In the genomic region with DNA sequence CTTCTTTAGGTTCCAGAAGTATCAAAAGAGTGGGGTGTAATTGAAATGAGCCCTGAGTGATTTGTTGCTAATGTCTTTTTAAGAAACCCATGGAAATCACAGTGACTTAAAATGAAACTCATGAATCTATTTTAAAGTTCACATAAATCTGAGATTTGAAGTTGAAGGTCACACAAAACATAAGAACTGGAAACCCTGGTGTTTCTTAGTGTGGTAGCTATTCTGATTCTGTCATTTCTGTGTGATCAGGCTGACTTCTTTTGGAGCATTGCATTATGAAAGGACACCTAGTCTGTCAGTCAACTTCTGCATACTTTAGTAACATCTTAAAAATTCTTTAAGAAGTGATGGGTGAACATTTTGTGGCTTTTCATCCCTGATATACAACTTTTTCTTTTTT, we compare ENCODE assay signal across 17 cellular contexts.
A peak's percentile ranks its signal among the peaks of the same experiment; 100 is the strongest.
DNase-seq lines count a peak whose midpoint lies in the region; ATAC-seq and TF ChIP-seq lines count a peak whose summit lies in the region.
"Had no signal": no experiment of that assay in that cellular context is flagged by ENCODE, and none has a peak within 500 bp of the region (broad histone marks: within the 10 kb centered on the region; RNA-seq: fewer than 3 reads in every experiment).

No MANE protein-coding gene starts in this region.

- H3K27me3 Mint-ChIP-seq in activated naive CD8-positive, alpha-beta T cell treated with anti-CD3 and anti-CD28 coated beads, Interleukin-2, amount 50 U/mL, for 24 hours: peaks cover 2% of the 10 kb centered on the region
- no peaks in the 10 kb centered on the region for H3K27me3 Mint-ChIP-seq in activated naive CD8-positive, alpha-beta T cell treated with anti-CD3 and anti-CD28 coated beads for 36 hours
- H3K27me3 Mint-ChIP-seq in stimulated activated memory B cell treated with anti-CD40 and anti-IgM and Interleukin-4, amounts not matched to agents 10 μg/mL and 1 μg/mL and 100 μg/mL, for 72 hours: no peaks in the 10 kb centered on the region

- no peaks in the 10 kb centered on the region for H3K9me3 ChIP-seq in lower lobe of right lung

- no peak for DNase-seq in activated naive CD8-positive, alpha-beta T cell treated with anti-CD3 and anti-CD28 coated beads, Interleukin-2, amount 50 U/mL, for 24 hours
- no peak for DNase-seq in activated naive CD8-positive, alpha-beta T cell treated with anti-CD3 and anti-CD28 coated beads for 36 hours
- no peak for DNase-seq in SIG-M5 treated with dmso at 0.1 percent for 504 hours (lab: John Stamatoyannopoulos, UW; ENCODE audit: unreplicated experiment)
- no peak for DNase-seq in lower lobe of right lung
- DNase-seq in activated CD8-positive, alpha-beta memory T cell treated with anti-CD3 and anti-CD28 coated beads for 24 hours: no peak
- DNase-seq: HCEC 1CT, IMR-90, Kasumi-1, NCI-H1417, NCI-H1930, NCI-H2171, OCI-M1 had no signal

- intact Hi-C loops in lower lobe of right lung (cut with DNase I): no loop called here

- H3K36me3 Mint-ChIP-seq in activated naive CD8-positive, alpha-beta T cell treated with anti-CD3 and anti-CD28 coated beads, Interleukin-2, amount 50 U/mL, for 24 hours (ENCODE audit: low read depth): no peaks in the 10 kb centered on the region
- no peaks in the 10 kb centered on the region for H3K36me3 Mint-ChIP-seq in activated naive CD8-positive, alpha-beta T cell treated with anti-CD3 and anti-CD28 coated beads for 36 hours
- no peaks in the 10 kb centered on the region for H3K36me3 Mint-ChIP-seq in stimulated activated memory B cell treated with anti-CD40 and anti-IgM and Interleukin-4, amounts not matched to agents 10 μg/mL and 1 μg/mL and 100 μg/mL, for 72 hours

- no peak overlapping the region for H3K4me3 Mint-ChIP-seq in activated naive CD8-positive, alpha-beta T cell treated with anti-CD3 and anti-CD28 coated beads, Interleukin-2, amount 50 U/mL, for 24 hours
- no peak overlapping the region for H3K4me3 Mint-ChIP-seq in activated naive CD8-positive, alpha-beta T cell treated with anti-CD3 and anti-CD28 coated beads for 36 hours
- H3K4me3 Mint-ChIP-seq in stimulated activated memory B cell treated with anti-CD40 and anti-IgM and Interleukin-4, amounts not matched to agents 10 μg/mL and 1 μg/mL and 100 μg/mL, for 72 hours: peak overlapping the region; percentile 26

- H3K4me1 Mint-ChIP-seq in activated naive CD8-positive, alpha-beta T cell treated with anti-CD3 and anti-CD28 coated beads, Interleukin-2, amount 50 U/mL, for 24 hours: peaks cover 11% of the 10 kb centered on the region
- peaks cover 2% of the 10 kb centered on the region for H3K4me1 Mint-ChIP-seq in activated naive CD8-positive, alpha-beta T cell treated with anti-CD3 and anti-CD28 coated beads for 36 hours
- peaks cover 43% of the 10 kb centered on the region for H3K4me1 Mint-ChIP-seq in stimulated activated memory B cell treated with anti-CD40 and anti-IgM and Interleukin-4, amounts not matched to agents 10 μg/mL and 1 μg/mL and 100 μg/mL, for 72 hours

- no peaks in the 10 kb centered on the region for H3K27me3 ChIP-seq in lower lobe of right lung (ENCODE audit: low read depth)
- H3K27me3 ChIP-seq: BLaER1 treated with 17β-estradiol and CSF1 and Interleukin-3, amounts not matched to agents 10 nM and 100 nM had no signal

- no peak overlapping the region for H3K27ac ChIP-seq in lower lobe of right lung
- H3K27ac ChIP-seq: BLaER1 treated with 17β-estradiol and CSF1 and Interleukin-3, amounts not matched to agents 10 nM and 100 nM; RWPE1 had no signal

- no peak overlapping the region for H3K4me3 ChIP-seq in lower lobe of right lung
- H3K4me3 ChIP-seq: BLaER1 treated with 17β-estradiol and CSF1 and Interleukin-3, amounts not matched to agents 10 nM and 100 nM had no signal

- no peaks in the 10 kb centered on the region for H3K36me3 ChIP-seq in lower lobe of right lung
- H3K36me3 ChIP-seq: BLaER1 treated with 17β-estradiol and CSF1 and Interleukin-3, amounts not matched to agents 10 nM and 100 nM had no signal

- H3K4me1 ChIP-seq in lower lobe of right lung: no peaks in the 10 kb centered on the region
- H3K4me1 ChIP-seq: BLaER1 treated with 17β-estradiol and CSF1 and Interleukin-3, amounts not matched to agents 10 nM and 100 nM had no signal

- H3K9me3 Mint-ChIP-seq in activated naive CD8-positive, alpha-beta T cell treated with anti-CD3 and anti-CD28 coated beads, Interleukin-2, amount 50 U/mL, for 24 hours: no peaks in the 10 kb centered on the region
- no peaks in the 10 kb centered on the region for H3K9me3 Mint-ChIP-seq in activated naive CD8-positive, alpha-beta T cell treated with anti-CD3 and anti-CD28 coated beads for 36 hours
- no peaks in the 10 kb centered on the region for H3K9me3 Mint-ChIP-seq in stimulated activated memory B cell treated with anti-CD40 and anti-IgM and Interleukin-4, amounts not matched to agents 10 μg/mL and 1 μg/mL and 100 μg/mL, for 72 hours

- peak; percentile 79 for ATAC-seq in activated naive CD8-positive, alpha-beta T cell treated with anti-CD3 and anti-CD28 coated beads, Interleukin-2, amount 50 U/mL, for 24 hours
- ATAC-seq in GM21515 (IDR thresholded peaks at IDR 0.05; ENCODE audit: unreplicated experiment) (peak; percentile 71), HG03469 (IDR thresholded peaks at IDR 0.05; ENCODE audit: unreplicated experiment) (peak; percentile 68), lower lobe of right lung (no peak)
- ATAC-seq in stimulated activated memory B cell treated with anti-CD40 and anti-IgM and Interleukin-4, amounts not matched to agents 10 μg/mL and 1 μg/mL and 100 μg/mL, for 72 hours: peak; percentile 83

- H3K27ac Mint-ChIP-seq in activated naive CD8-positive, alpha-beta T cell treated with anti-CD3 and anti-CD28 coated beads, Interleukin-2, amount 50 U/mL, for 24 hours: no peak overlapping the region
- H3K27ac Mint-ChIP-seq in activated naive CD8-positive, alpha-beta T cell treated with anti-CD3 and anti-CD28 coated beads for 36 hours: no peak overlapping the region
- peak overlapping the region; percentile 81 for H3K27ac Mint-ChIP-seq in stimulated activated memory B cell treated with anti-CD40 and anti-IgM and Interleukin-4, amounts not matched to agents 10 μg/mL and 1 μg/mL and 100 μg/mL, for 72 hours

- TF ChIP-seq CTCF in lower lobe of right lung (IDR thresholded peaks at IDR 0.05): no peak

Comparison
In these comparisons a context has a peak if more than half of its experiments do, and no peak if none do; other contexts are left out.
1. ATAC-seq: peak in activated naive CD8-positive, alpha-beta T cell treated with anti-CD3 and anti-CD28 coated beads, Interleukin-2, amount 50 U/mL, for 24 hours (single experiment), GM21515 (single experiment), HG03469 (single experiment) and stimulated activated memory B cell treated with anti-CD40 and anti-IgM and Interleukin-4, amounts not matched to agents 10 μg/mL and 1 μg/mL and 100 μg/mL, for 72 hours (single experiment); none in lower lobe of right lung (0 of 2).